1 cellular context compared by ENCODE assay signal in the genomic region with DNA sequence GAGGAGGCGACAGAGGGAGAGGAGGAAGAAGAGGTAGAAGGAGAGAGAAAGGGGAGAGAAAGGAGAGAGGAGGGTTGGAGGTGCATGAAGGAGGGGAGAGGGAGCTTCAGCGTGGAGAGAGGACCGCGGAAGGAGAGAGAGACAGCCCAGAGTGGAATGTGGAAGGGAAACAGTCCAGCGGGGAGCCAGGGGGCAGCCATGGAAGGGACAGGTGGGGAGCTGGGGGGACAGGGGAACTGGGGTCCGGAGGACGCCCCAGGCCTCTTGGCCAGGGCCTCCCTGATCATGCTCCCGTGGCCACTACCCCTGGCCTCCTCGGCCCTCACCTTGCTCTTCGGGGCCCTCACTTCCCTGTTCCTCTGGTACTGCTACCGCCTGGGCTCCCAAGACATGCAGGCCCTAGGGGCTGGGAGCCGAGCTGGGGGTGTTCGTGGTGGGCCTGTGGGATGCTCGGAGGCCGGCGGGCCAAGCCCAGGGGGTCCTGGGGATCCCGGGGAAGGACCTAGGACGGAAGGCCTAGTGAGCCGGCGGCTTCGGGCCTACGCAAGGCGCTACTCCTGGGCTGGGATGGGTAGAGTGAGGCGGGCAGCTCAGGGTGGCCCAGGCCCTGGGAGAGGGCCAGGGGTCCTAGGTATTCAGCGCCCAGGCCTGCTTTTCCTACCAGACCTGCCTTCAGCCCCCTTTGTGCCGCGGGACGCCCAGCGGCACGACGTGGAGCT.
TF ChIP-seq lines count a peak whose summit lies in the region.

No MANE protein-coding gene starts in this region.

TF ChIP-seq in H1, 55 proteins besides CTCF, POLR2A, EP300 and RAD21:
- TF ChIP-seq KDM1A (IDR thresholded peaks at IDR 0.05; ENCODE audit: borderline replicate concordance, low read length) = no peak
- no peak for TF ChIP-seq TAF7 (optimal IDR thresholded peaks at IDR 0.05; ENCODE audit: borderline replicate concordance, low read depth, low read length)
- TF ChIP-seq POU5F1 (IDR thresholded peaks at IDR 0.05; ENCODE audit: low read depth, low read length) = no peak
- no peak for TF ChIP-seq SIX5 (IDR thresholded peaks at IDR 0.05; ENCODE audit: low read depth, low read length)
- no peak for TF ChIP-seq MAFK (IDR thresholded peaks at IDR 0.05; ENCODE audit: low read depth, low read length)
- TF ChIP-seq TEAD4 (IDR thresholded peaks at IDR 0.05; ENCODE audit: low read depth, low read length) = no peak
- TF ChIP-seq SIRT6 (IDR thresholded peaks at IDR 0.05; ENCODE audit: low read length) = no peak
- TF ChIP-seq JUND (IDR thresholded peaks at IDR 0.05; ENCODE audit: low read length) = no peak
- no peak for TF ChIP-seq CTBP2 (IDR thresholded peaks at IDR 0.05; ENCODE audit: borderline replicate concordance, insufficient read depth, insufficient read length, low read length)
